1 cellular context compared by ENCODE assay signal in the genomic region with DNA sequence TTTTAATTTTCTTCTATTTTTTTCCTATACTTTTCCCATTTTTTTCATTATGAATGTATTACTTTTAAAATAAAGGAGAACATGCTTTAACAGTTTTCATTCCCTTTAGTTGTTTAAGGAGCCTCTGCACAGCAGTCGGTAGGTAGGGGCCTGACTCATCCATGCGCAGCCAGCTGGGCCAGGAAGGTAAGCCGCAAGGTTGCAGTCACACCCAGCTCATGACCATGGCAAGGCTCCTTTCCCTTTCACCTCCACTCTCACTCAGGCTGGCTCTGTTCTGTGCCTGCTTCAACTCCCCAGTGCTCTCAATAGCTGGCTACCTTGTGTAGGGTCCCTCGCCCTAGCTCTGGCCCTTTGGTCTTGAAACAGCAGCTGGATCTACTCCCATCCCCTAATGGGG.
TF ChIP-seq lines count a peak whose summit lies in the region.

No MANE protein-coding gene starts in this region.

TF ChIP-seq in HCT116, 20 proteins besides CTCF, POLR2A, EP300 and RAD21 (continued from another document):
- TF ChIP-seq TCF7L2 (IDR thresholded peaks at IDR 0.05; ENCODE audit: borderline replicate concordance, extremely low read depth, insufficient read depth, insufficient read length): no peak
